10 cellular contexts compared by ENCODE assay signal in the genomic region with DNA sequence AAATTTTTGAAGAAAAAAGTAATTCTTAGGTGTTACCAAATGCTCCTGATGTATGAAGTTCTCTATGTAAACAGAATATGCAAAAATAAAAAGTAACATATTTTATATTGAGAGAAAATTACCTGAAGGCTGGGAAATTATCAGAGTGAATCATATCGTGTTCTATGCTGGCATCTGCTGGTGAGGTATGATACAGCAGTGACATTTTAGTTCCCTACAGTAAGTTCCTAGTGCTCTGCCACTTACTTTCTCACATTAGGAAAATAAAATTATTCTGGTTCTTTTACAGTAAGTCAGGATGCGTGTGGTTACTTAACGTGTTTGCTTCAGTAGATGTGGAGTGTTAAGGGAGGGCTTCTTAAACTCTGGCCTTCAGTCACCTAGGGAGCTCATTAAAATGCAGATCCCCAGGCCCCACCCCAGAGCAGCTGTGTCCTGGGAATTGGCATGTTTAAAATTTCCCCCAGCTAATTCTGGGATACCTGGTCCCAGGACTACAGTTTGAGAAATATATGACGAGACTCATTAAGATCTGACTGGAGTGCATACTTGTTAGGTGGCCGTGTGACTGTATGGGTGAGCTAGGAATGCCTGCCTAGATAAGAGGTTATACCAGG. TPM values are rescaled to one million over a fixed set of nuclear protein-coding genes. Genes with fewer than 3 reads are reported as not detected.
A peak's percentile ranks its signal among the peaks of the same experiment; 100 is the strongest.
DNase-seq lines count a peak whose midpoint lies in the region; ATAC-seq, FAIRE-seq and TF ChIP-seq lines count a peak whose summit lies in the region.
"Had no signal": no experiment of that assay in that cellular context is flagged by ENCODE, and none has a peak within 500 bp of the region (broad histone marks: within the 10 kb centered on the region; RNA-seq: fewer than 3 reads in every experiment).

No MANE protein-coding gene starts in this region.

- H3K9me3 ChIP-seq in DOHH2 (ENCODE audit: control insufficient read depth, insufficient read depth, low read length) (no peaks in the 10 kb centered on the region), K562 (replicated peaks; ENCODE audit: control insufficient read depth, insufficient read depth, low read depth, low read length) (no peaks in the 10 kb centered on the region)

- WGBS in K562 (ENCODE audit: insufficient coverage, low coverage, missing lambda C conversion rate): 13% methylated on average over 5 of the region's 5 CpGs

- no peak overlapping the region for H3K9ac ChIP-seq in K562 (ENCODE audit: insufficient read depth in 1 of 2, low read depth in 2 of 2, low read length in 2 of 2)

- no peaks in the 10 kb centered on the region for H3K27me3 ChIP-seq in DOHH2 (ENCODE audit: control insufficient read depth, low read length)
- no peaks in the 10 kb centered on the region for H3K27me3 ChIP-seq in K562 (ENCODE audit: control insufficient read depth in 2 of 2, insufficient read depth in 2 of 2, low read length in 2 of 2)

- peak; percentile 78 for FAIRE-seq in K562 (lab: Jason Lieb, UNC)

- ATAC-seq in K562 (no peak), HG02610 (IDR thresholded peaks at IDR 0.05; ENCODE audit: unreplicated experiment) (no peak), GM19455 (IDR thresholded peaks at IDR 0.05; ENCODE audit: unreplicated experiment) (no peak)

- DNase-seq in AG08395 (ENCODE audit: low spot score) (peak; percentile 47), NCI-H1694 treated with DMSO at 0.1 percent for 48 hours (lab: John Stamatoyannopoulos, UW) (peak; percentile 39), K562 (ENCODE audit: extremely low read depth in 1 of 4, low spot score in 3 of 4) (peak; percentile 36 to 57 (median 41)), lung microvascular endothelial cell (ENCODE audit: low read depth in 2 of 2) (peak; percentile 61 to 75), NCI-H128 (lab: John Stamatoyannopoulos, UW; ENCODE audit: unreplicated experiment) (no peak)

- CTCF ChIA-PET in K562 (lab: Yijun Ruan, JAX; ENCODE audit: low intra/inter-chr PET ratio): interaction anchor here (0.5 to 3.8 kb wide), 7 partner anchors 26 to 414 kb away, joined by 3 to 40 read pairs (median 8); no protein-coding TSS in a partner anchor

- no peaks in the 10 kb centered on the region for H3K9me2 ChIP-seq in DOHH2 (replicated peaks; ENCODE audit: control insufficient read depth, low read length)

- H2AFZ ChIP-seq in K562 (ENCODE audit: low read depth, low read length): no peak overlapping the region

- TF ChIP-seq RAD21 in K562 (CRISPR knock-in tag; conservative IDR thresholded peaks at IDR 0.05 in 1 of 2, IDR thresholded peaks at IDR 0.05 in 1 of 2): peak; percentile 86 to 92

- in situ Hi-C loops in K562 (cut with MboI): no loop called here

- H4K20me1 ChIP-seq in DOHH2 (ENCODE audit: control insufficient read depth, insufficient read depth, low read depth, low read length) (no peaks in the 10 kb centered on the region; the same call in 1 of the 2 replicates), K562 (replicated peaks; ENCODE audit: control insufficient read depth, insufficient read depth, low read length) (no peaks in the 10 kb centered on the region)

- H3K36me3 ChIP-seq in DOHH2 (ENCODE audit: control insufficient read depth, low read length) (peaks cover 52% of the 10 kb centered on the region), K562 (ENCODE audit: control insufficient read depth, insufficient read depth, low read length) (peaks cover 52% of the 10 kb centered on the region)

- H3K4me3 ChIP-seq in DOHH2 (ENCODE audit: low read length) (no peak overlapping the region), K562 (no peak overlapping the region)

- TF ChIP-seq EP300 in K562 (IDR thresholded peaks at IDR 0.05; ENCODE audit: low read length): no peak; the same call in 1 of the 2 replicates

- intact Hi-C loops in K562 (cut with micrococcal nuclease): loop anchor here (1.0 to 10.0 kb wide), 4 partner anchors 21 to 293 kb away; no protein-coding TSS in a partner anchor

- H3F3A ChIP-seq in DOHH2 (ENCODE audit: control insufficient read depth, insufficient read depth): 0 out of 2 replicates have a peak, but pooled peaks cover 2% of the 10 kb centered on the region

- H3K4me1 ChIP-seq in DOHH2 (ENCODE audit: control insufficient read depth, low read length) (peaks cover 20% of the 10 kb centered on the region), K562 (replicated peaks in 1 of 2; ENCODE audit: control insufficient read depth in 2 of 2, insufficient read depth in 2 of 2, low read length in 2 of 2) (peaks cover 12 to 18% of the 10 kb centered on the region in 2 experiments; a peak in 4 of 5 replicates)

- H3K9me1 ChIP-seq in K562 (ENCODE audit: control insufficient read depth, insufficient read depth, low read length): no peaks in the 10 kb centered on the region

- BruUV-seq in K562 (replicated peaks; lab: Mats Ljungman, UMichigan): no TSS peak

- no peak overlapping the region for H3K27ac ChIP-seq in DOHH2 (ENCODE audit: low read depth, low read length)
- H3K27ac ChIP-seq in K562 (ENCODE audit: extremely low read depth, low read depth, low read length): no peak overlapping the region

- TF ChIP-seq POLR2A in K562 (conservative IDR thresholded peaks at IDR 0.05): no peak

- peaks cover 27% of the 10 kb centered on the region for H3K79me2 ChIP-seq in DOHH2 (ENCODE audit: control insufficient read depth, low read length)
- peaks cover 20% of the 10 kb centered on the region for H3K79me2 ChIP-seq in K562 (ENCODE audit: control insufficient read depth, insufficient read depth, low read length)

- POLR2A ChIA-PET in K562 (lab: Yijun Ruan, JAX): interaction anchor here (0.6 to 0.7 kb wide), 4 partner anchors 32 to 622 kb away, joined by 3 to 4 read pairs (median 3); no protein-coding TSS in a partner anchor

- H3K4me2 ChIP-seq in DOHH2 (ENCODE audit: low read length): no peak overlapping the region
- no peak overlapping the region; the same call in 1 of the 2 replicates for H3K4me2 ChIP-seq in K562 (ENCODE audit: insufficient read depth, low read length)

- TF ChIP-seq CTCF in DOHH2 (IDR thresholded peaks at IDR 0.05; ENCODE audit: low read depth, low read length, poor library complexity, severe bottlenecking) (peak; percentile 70), K562 (IDR thresholded peaks at IDR 0.05 in 2 of 3, conservative IDR thresholded peaks at IDR 0.05 in 1 of 3; ENCODE audit: insufficient read depth in 2 of 3, low read depth in 1 of 3, low read length in 3 of 3) (peak; percentile 62 to 92 (median 81); a peak in 5 of 6 replicates)

RNA-seq across cellular contexts. Expression of a gene that starts 3.2 kb away (rescaled TPM):
- total RNA-seq in K562 (2011; cell fraction: chromatin; rRNA removed; ENCODE audit: low replicate concordance): 11.8 and 15.9 TPM in 2 replicates
- 12.8 and 14.1 TPM in 2 replicates for total RNA-seq in K562 (2011; cell fraction: nucleolus; rRNA removed)
- total RNA-seq in K562 (2011; cell fraction: nucleoplasm; rRNA removed): 7.4 and 11.3 TPM in 2 replicates
- total RNA-seq in K562 (2014; rRNA removed) (14.0 and 14.5 TPM in 2 replicates), K562 (2014; rRNA removed; fragmentation: Illumina TruSeq; extraction: Trizol) (9.5 and 10.0 TPM in 2 replicates), K562 (2015; rRNA removed; fragmentation: Illumina TruSeq; extraction: Trizol) (11.4 and 12.0 TPM in 2 replicates), K562 (2021) (13.5 and 14.8 TPM in 2 replicates), lung microvascular endothelial cell (4.1 and 4.8 TPM in 2 replicates)
- polyA plus RNA-seq in K562 (2011; rRNA removed) (18.3 and 18.8 TPM in 2 replicates), K562 (2014; fragmentation: Illumina TruSeq; extraction: Trizol) (10.2 and 12.9 TPM in 2 replicates), K562 (2014; fragmentation: Nextera tagmentation; extraction: Ambion mirVana) (1 to 10 TPM in 1 of 2 experiments, under 1 TPM in 1; 0.93 to 1.8 TPM), K562 (2014; rRNA removed) (17.7 and 17.9 TPM in 2 replicates)
- polyA plus RNA-seq in K562 (2011; cell fraction: cytosol; rRNA removed): 10.7 and 12.8 TPM in 2 replicates
- polyA plus RNA-seq in K562 (2011; cell fraction: nucleus; rRNA removed): 54.9 and 59.6 TPM in 2 replicates
- 9.3 and 10.8 TPM in 2 replicates for polyA plus RNA-seq in K562 (2012)
- 10.3 and 11.8 TPM in 2 replicates for polyA minus RNA-seq in K562 (2011; rRNA and poly(A)+ RNA removed)
- polyA minus RNA-seq in K562 (2011; cell fraction: cytosol; rRNA and poly(A)+ RNA removed): 6.7 and 9.8 TPM in 2 replicates
- 18.0 and 22.7 TPM in 2 replicates for polyA minus RNA-seq in K562 (2011; cell fraction: nucleus; rRNA and poly(A)+ RNA removed)

RNA-seq across cellular contexts. Expression of a gene that starts 27.2 kb away (rescaled TPM):
- 0.16 TPM in 1 of 2 replicates, not detected in the other for total RNA-seq in K562 (2011; cell fraction: chromatin; rRNA removed; ENCODE audit: low replicate concordance)
- total RNA-seq in K562 (2011; cell fraction: nucleolus; rRNA removed): not detected in 2 replicates
- total RNA-seq in K562 (2011; cell fraction: nucleoplasm; rRNA removed): 0.23 TPM in 1 of 2 replicates, not detected in the other
- not detected in 2 replicates for total RNA-seq in K562 (2014; rRNA removed)
- total RNA-seq in K562 (2014; rRNA removed; fragmentation: Illumina TruSeq; extraction: Trizol): not detected in 2 replicates
- total RNA-seq in K562 (2015; rRNA removed; fragmentation: Illumina TruSeq; extraction: Trizol): not detected in 2 replicates
- not detected in 2 replicates for total RNA-seq in K562 (2021)
- not detected in 2 replicates for polyA plus RNA-seq in K562 (2011; rRNA removed)
- not detected in 2 replicates for polyA plus RNA-seq in K562 (2011; cell fraction: cytosol; rRNA removed)
- not detected in 2 replicates for polyA plus RNA-seq in K562 (2011; cell fraction: nucleus; rRNA removed)
- polyA plus RNA-seq in K562 (2012): not detected in 2 replicates
- polyA plus RNA-seq in K562 (2014; fragmentation: Illumina TruSeq; extraction: Trizol): not detected in 2 replicates
- not detected for polyA plus RNA-seq in K562 (2014; fragmentation: Nextera tagmentation; extraction: Ambion mirVana)
- not detected in 2 replicates for polyA plus RNA-seq in K562 (2014; rRNA removed)
- not detected in 2 replicates for polyA minus RNA-seq in K562 (2011; rRNA and poly(A)+ RNA removed)
- polyA minus RNA-seq in K562 (2011; cell fraction: cytosol; rRNA and poly(A)+ RNA removed): not detected in 2 replicates
- not detected in 2 replicates for polyA minus RNA-seq in K562 (2011; cell fraction: nucleus; rRNA and poly(A)+ RNA removed)
- total RNA-seq in lung microvascular endothelial cell: not detected in 2 replicates
- total RNA-seq: LHCN-M2, urinary bladder had no signal
- polyA plus RNA-seq: urinary bladder had no signal

RNA-seq across cellular contexts. Expression of a gene that starts 54.0 kb away (rescaled TPM):
- total RNA-seq in K562 (2011; cell fraction: chromatin; rRNA removed; ENCODE audit: low replicate concordance): 2.3 and 4.1 TPM in 2 replicates
- 2.7 and 3.0 TPM in 2 replicates for total RNA-seq in K562 (2011; cell fraction: nucleolus; rRNA removed)
- 3.3 and 4.4 TPM in 2 replicates for total RNA-seq in K562 (2011; cell fraction: nucleoplasm; rRNA removed)
- total RNA-seq in K562 (2014; rRNA removed) (7.5 and 10.4 TPM in 2 replicates), K562 (2014; rRNA removed; fragmentation: Illumina TruSeq; extraction: Trizol) (6.7 and 6.8 TPM in 2 replicates), K562 (2015; rRNA removed; fragmentation: Illumina TruSeq; extraction: Trizol) (6.7 TPM in 2 replicates), K562 (2021) (9.4 and 11.5 TPM in 2 replicates), lung microvascular endothelial cell (163 and 169 TPM in 2 replicates)
- polyA plus RNA-seq in K562 (2011; rRNA removed) (6.8 and 7.1 TPM in 2 replicates), K562 (2014; fragmentation: Illumina TruSeq; extraction: Trizol) (7.9 and 8.9 TPM in 2 replicates), K562 (2014; fragmentation: Nextera tagmentation; extraction: Ambion mirVana) (1 to 10 TPM; 1.5 to 2.3 TPM), K562 (2014; rRNA removed) (6.2 and 6.5 TPM in 2 replicates)
- 4.8 and 6.9 TPM in 2 replicates for polyA plus RNA-seq in K562 (2011; cell fraction: cytosol; rRNA removed)
- 3.6 and 5.2 TPM in 2 replicates for polyA plus RNA-seq in K562 (2011; cell fraction: nucleus; rRNA removed)
- polyA plus RNA-seq in K562 (2012): 6.1 and 20.4 TPM in 2 replicates
- polyA minus RNA-seq in K562 (2011; rRNA and poly(A)+ RNA removed): 8.5 and 9.7 TPM in 2 replicates
- polyA minus RNA-seq in K562 (2011; cell fraction: cytosol; rRNA and poly(A)+ RNA removed): 4.7 and 6.5 TPM in 2 replicates
- 1.2 and 2.7 TPM in 2 replicates for polyA minus RNA-seq in K562 (2011; cell fraction: nucleus; rRNA and poly(A)+ RNA removed)
- total RNA-seq: LHCN-M2 had no signal

Comparison
In these comparisons a context has a peak if more than half of its experiments do, and no peak if none do; other contexts are left out.
1. RNA of a gene that starts 54.0 kb away (total RNA-seq): 163 to 169 TPM in lung microvascular endothelial cell; 2.3 to 11.5 TPM in K562; every median in the first group is over 10 times any median in the second.